Comparison of ENCODE assay signal across 14 cellular contexts in genomic region chr7:87370660-87371180, GRCh38. TPM values are rescaled to one million over a fixed set of nuclear protein-coding genes. Genes with fewer than 3 reads are reported as not detected.
A peak's percentile ranks its signal among the peaks of the same experiment; 100 is the strongest.
DNase-seq lines count a peak whose midpoint lies in the region; ATAC-seq and TF ChIP-seq lines count a peak whose summit lies in the region.
"Had no signal": no experiment of that assay in that cellular context is flagged by ENCODE, and none has a peak within 500 bp of the region (broad histone marks: within the 10 kb centered on the region; RNA-seq: fewer than 3 reads in every experiment).

No MANE protein-coding gene starts in this region.

- H3K27me3 ChIP-seq in ACC112 (ENCODE audit: insufficient read depth, low read length), result no peaks in the 10 kb centered on the region
- no peaks in the 10 kb centered on the region for H3K27me3 ChIP-seq in adipocyte (replicated peaks; ENCODE audit: control insufficient read depth, insufficient read depth, low read length)
- no peaks in the 10 kb centered on the region for H3K27me3 ChIP-seq in heart left ventricle
- H3K27me3 ChIP-seq: right lobe of liver had no signal

- H3K79me2 ChIP-seq in ACC112 (ENCODE audit: control insufficient read depth, insufficient read depth, low read length, unreplicated experiment), result no peaks in the 10 kb centered on the region

- no peak overlapping the region for H3K27ac Mint-ChIP-seq in stimulated activated memory B cell treated with anti-CD40 and anti-IgM and Interleukin-4, amounts not matched to agents 10 μg/mL and 1 μg/mL and 100 μg/mL, for 72 hours
- H3K27ac Mint-ChIP-seq: activated naive CD4-positive, alpha-beta T cell treated with anti-CD3 and anti-CD28 coated beads, Interleukin-2, amount 10 ng/mL, durations not matched to agents 7 days and 5 days had no signal

- no peak for ATAC-seq in stimulated activated memory B cell treated with anti-CD40 and anti-IgM and Interleukin-4, amounts not matched to agents 10 μg/mL and 1 μg/mL and 100 μg/mL, for 72 hours
- ATAC-seq in heart left ventricle (no peak), GM19467 (IDR thresholded peaks at IDR 0.05; ENCODE audit: unreplicated experiment) (no peak)
- ATAC-seq: left colon, natural killer cell had no signal

- no peak for TF ChIP-seq POLR2A in heart left ventricle (IDR thresholded peaks at IDR 0.05)

- H3K4me1 ChIP-seq in ACC112 (ENCODE audit: control insufficient read depth, insufficient read depth, low read length, unreplicated experiment) (no peaks in the 10 kb centered on the region), adipocyte (ENCODE audit: control insufficient read depth, insufficient read depth, low read length) (peaks cover 7% of the 10 kb centered on the region), heart left ventricle (no peaks in the 10 kb centered on the region)
- H3K4me1 ChIP-seq: right lobe of liver had no signal

- no peak overlapping the region for H3K4me3 Mint-ChIP-seq in stimulated activated memory B cell treated with anti-CD40 and anti-IgM and Interleukin-4, amounts not matched to agents 10 μg/mL and 1 μg/mL and 100 μg/mL, for 72 hours
- H3K4me3 Mint-ChIP-seq: activated naive CD4-positive, alpha-beta T cell treated with anti-CD3 and anti-CD28 coated beads, Interleukin-2, amount 10 ng/mL, durations not matched to agents 7 days and 5 days; natural killer cell had no signal

- intact Hi-C loops in heart left ventricle (cut with DNase I), result no loop called here

- 0 out of 2 replicates have a peak overlapping the region, but pooled peaks have one; percentile 18 for H3K27ac ChIP-seq in ACC112 (ENCODE audit: low read depth, low read length)
- H3K27ac ChIP-seq in heart left ventricle, result no peak overlapping the region
- H3K27ac ChIP-seq: right lobe of liver had no signal

- H3K9ac ChIP-seq in adipocyte (ENCODE audit: low read length), result no peak overlapping the region

- H3K36me3 Mint-ChIP-seq in stimulated activated memory B cell treated with anti-CD40 and anti-IgM and Interleukin-4, amounts not matched to agents 10 μg/mL and 1 μg/mL and 100 μg/mL, for 72 hours, result peaks cover 7% of the 10 kb centered on the region
- H3K36me3 Mint-ChIP-seq: natural killer cell had no signal

- no peak for TF ChIP-seq CTCF in fibroblast of the aortic adventitia (IDR thresholded peaks at IDR 0.05; ENCODE audit: insufficient read depth, low read length)
- TF ChIP-seq CTCF in heart left ventricle (IDR thresholded peaks at IDR 0.05), result no peak

- no peak overlapping the region for H3K4me3 ChIP-seq in ACC112 (ENCODE audit: low read depth, low read length)
- H3K4me3 ChIP-seq in adipocyte (ENCODE audit: low read length), result no peak overlapping the region
- no peak overlapping the region for H3K4me3 ChIP-seq in fibroblast of the aortic adventitia (ENCODE audit: low read depth, low read length)
- no peak overlapping the region for H3K4me3 ChIP-seq in heart left ventricle
- H3K4me3 ChIP-seq: right lobe of liver had no signal

- H2AFZ ChIP-seq in ACC112 (ENCODE audit: low read length, unreplicated experiment), result peak overlapping the region; percentile 71

- H3K36me3 ChIP-seq in ACC112 (ENCODE audit: insufficient read depth, low read length) (peaks cover 8% of the 10 kb centered on the region; the same call in 1 of the 2 replicates), adipocyte (ENCODE audit: control insufficient read depth, insufficient read depth, low read length, severe bottlenecking) (peaks cover 20% of the 10 kb centered on the region), heart left ventricle (peaks cover 0 to 39% (median 7%) of the 10 kb centered on the region in 9 donors)
- H3K36me3 ChIP-seq: right lobe of liver had no signal

- DNase-seq in HCEC 1CT, result peak; percentile 38
- peak; percentile 46 for DNase-seq in adipocyte (ENCODE audit: low read depth)
- peak; percentile 62 for DNase-seq in fibroblast of the aortic adventitia (ENCODE audit: low read depth)
- DNase-seq in stimulated activated CD8-positive, alpha-beta memory T cell treated with anti-CD3 and anti-CD28 coated beads, Interleukin-4, amount 100 ng/mL, for 48 hours, result no peak
- DNase-seq in heart left ventricle, result no peak
- DNase-seq: activated naive CD4-positive, alpha-beta T cell treated with anti-CD3 and anti-CD28 coated beads, Interleukin-2, amount 10 ng/mL, durations not matched to agents 7 days and 5 days; cortex of kidney; left colon; natural killer cell; NCI-H510A; right lobe of liver had no signal

- 95 to 100% (median 98%) methylated on average over 1 of the region's 1 CpG for WGBS in heart left ventricle, 4 donors

- H3K27me3 Mint-ChIP-seq in stimulated activated memory B cell treated with anti-CD40 and anti-IgM and Interleukin-4, amounts not matched to agents 10 μg/mL and 1 μg/mL and 100 μg/mL, for 72 hours, result no peaks in the 10 kb centered on the region
- H3K27me3 Mint-ChIP-seq: activated naive CD4-positive, alpha-beta T cell treated with anti-CD3 and anti-CD28 coated beads, Interleukin-2, amount 10 ng/mL, durations not matched to agents 7 days and 5 days had no signal

- no peaks in the 10 kb centered on the region for H3K9me3 Mint-ChIP-seq in stimulated activated memory B cell treated with anti-CD40 and anti-IgM and Interleukin-4, amounts not matched to agents 10 μg/mL and 1 μg/mL and 100 μg/mL, for 72 hours
- H3K9me3 Mint-ChIP-seq: natural killer cell had no signal

- no peaks in the 10 kb centered on the region for H3K9me3 ChIP-seq in adipocyte (ENCODE audit: control insufficient read depth, low read length)
- no peaks in the 10 kb centered on the region for H3K9me3 ChIP-seq in heart left ventricle
- H3K9me3 ChIP-seq: right lobe of liver had no signal

- H3K4me1 Mint-ChIP-seq in stimulated activated memory B cell treated with anti-CD40 and anti-IgM and Interleukin-4, amounts not matched to agents 10 μg/mL and 1 μg/mL and 100 μg/mL, for 72 hours, result no peaks in the 10 kb centered on the region
- H3K4me1 Mint-ChIP-seq: natural killer cell had no signal

RNA-seq across cellular contexts. Expression of gene CROT, which starts 25.3 kb away (rescaled TPM):
- 25.9 and 31.4 TPM in 2 replicates for total RNA-seq in fibroblast of the aortic adventitia (ENCODE audit: low replicate concordance)
- total RNA-seq in heart left ventricle, result 10 to 100 TPM in 1 of 9 donors, 1 to 10 TPM in 8; 6.8 to 10.2 (median 9.1) TPM
- 1 to 10 TPM; 5.7 to 6.8 TPM for polyA plus RNA-seq in heart left ventricle

Comparison
In these comparisons a context has a peak if more than half of its experiments do, and no peak if none do; other contexts are left out.
1. DNase-seq: peak in HCEC 1CT (single experiment), adipocyte (single experiment) and fibroblast of the aortic adventitia (single experiment); none in stimulated activated CD8-positive, alpha-beta memory T cell treated with anti-CD3 and anti-CD28 coated beads, Interleukin-4, amount 100 ng/mL, for 48 hours (single experiment) and heart left ventricle (0 of 5).